15 cellular contexts compared by ENCODE assay signal in genomic region chr6:149955975-149956317, GRCh38. TPM values are rescaled to one million over a fixed set of nuclear protein-coding genes. Genes with fewer than 3 reads are reported as not detected.
A peak's percentile ranks its signal among the peaks of the same experiment; 100 is the strongest.
DNase-seq lines count a peak whose midpoint lies in the region; ATAC-seq, FAIRE-seq and TF ChIP-seq lines count a peak whose summit lies in the region.
"Not testable (repeated sequence)": the region's sequence is repeated elsewhere in the genome, so short reads cannot be mapped to it uniquely, and the experiment has no call there.
"Had no signal": no experiment of that assay in that cellular context is flagged by ENCODE, and none has a peak within 500 bp of the region (broad histone marks: within the 10 kb centered on the region; RNA-seq: fewer than 3 reads in every experiment).

No MANE protein-coding gene starts in this region.

- H2BK5ac ChIP-seq in H1 (ENCODE audit: low read depth, low read length) = not testable (repeated sequence)

- H3K4me3 Mint-ChIP-seq in activated CD8-positive, alpha-beta memory T cell treated with anti-CD3 and anti-CD28 coated beads, Interleukin-2, amount 10 ng/mL, durations not matched to agents 7 days and 5 days; progenitor cell of endocrine pancreas (ENCODE audit: low read depth); type B pancreatic cell: not testable (repeated sequence)

- not testable (repeated sequence) for FAIRE-seq in H1 (lab: Jason Lieb, UNC)
- peak; percentile 35 for FAIRE-seq in urothelium cell line (lab: Jason Lieb, UNC)

- ATAC-seq in activated CD8-positive, alpha-beta memory T cell treated with anti-CD3 and anti-CD28 coated beads, Interleukin-2, amount 10 ng/mL, durations not matched to agents 7 days and 5 days = not testable (repeated sequence)

- CTCF ChIA-PET in activated CD8-positive, alpha-beta memory T cell treated with anti-CD3 and anti-CD28 coated beads, Interleukin-2, amount 10 ng/mL, durations not matched to agents 7 days and 5 days (lab: Charles Lee) = not testable (repeated sequence)
- CTCF ChIA-PET in H1 (lab: Charles Lee; ENCODE audit: partially characterized antibody) = interaction anchor here (0.7 to 1.2 kb wide), 3 partner anchors 10 to 51 kb away, joined by 3 to 5 read pairs (median 3); no protein-coding TSS in a partner anchor

- not testable (repeated sequence) for TF ChIP-seq POLR2A in H1 (IDR thresholded peaks at IDR 0.05; ENCODE audit: control extremely low read depth in 1 of 2, low read depth in 2 of 2, low read length in 2 of 2)

- H3K79me1 ChIP-seq in H1 (ENCODE audit: low read depth, low read length) = not testable (repeated sequence)

- DNase-seq in activated CD8-positive, alpha-beta memory T cell treated with anti-CD3 and anti-CD28 coated beads, Interleukin-2, amount 10 ng/mL, durations not matched to agents 7 days and 5 days = peak; percentile 37
- peak; percentile 38 for DNase-seq in activated effector memory CD4-positive, alpha-beta T cell treated with anti-CD3 and anti-CD28 coated beads, Interleukin-2, amount 50 U/mL, for 16 hours
- DNase-seq in coronary artery (ENCODE audit: low spot score) (peak; percentile 56), mesenteric fat pad (ENCODE audit: low spot score) (peak; percentile 11), type B pancreatic cell (ENCODE audit: extremely low spot score, unreplicated experiment) (peak; percentile 45)
- DNase-seq in H1 (ENCODE audit: low read depth in 1 of 2, low spot score in 2 of 2); progenitor cell of endocrine pancreas (ENCODE audit: low spot score, unreplicated experiment); urothelium cell line (ENCODE audit: low spot score): not testable (repeated sequence)

- not testable (repeated sequence) for H3K14ac ChIP-seq in H1 (ENCODE audit: insufficient read length)

- TF ChIP-seq CTCF in coronary artery (IDR thresholded peaks at IDR 0.05); H1 (IDR thresholded peaks at IDR 0.05; ENCODE audit: control extremely low read depth in 1 of 3, insufficient read depth in 1 of 3, low read depth in 1 of 3, low read length in 3 of 3); progenitor cell of endocrine pancreas (IDR thresholded peaks at IDR 0.05; ENCODE audit: unreplicated experiment); type B pancreatic cell (conservative IDR thresholded peaks at IDR 0.05): not testable (repeated sequence)

- H3K9ac ChIP-seq in H1 (replicated peaks in 1 of 4; ENCODE audit: extremely low read depth in 1 of 4, low read depth in 3 of 4, low read length in 3 of 4) = not testable (repeated sequence)

- H2BK15ac ChIP-seq in H1 (ENCODE audit: low read length) = not testable (repeated sequence)

- H3K4ac ChIP-seq in H1 (replicated peaks; ENCODE audit: insufficient read length, low read depth, low read length) = not testable (repeated sequence)

- POLR2A ChIA-PET in H1 (lab: Charles Lee; ENCODE audit: partially characterized antibody) = not testable (repeated sequence)

- 0 out of 2 replicates have a peak overlapping the region, but pooled peaks have one; percentile 39 for H2BK12ac ChIP-seq in H1 (ENCODE audit: low read depth, low read length)

- H3K4me3 ChIP-seq in coronary artery; H1 (ENCODE audit: extremely low read depth in 1 of 4, insufficient read depth in 2 of 4, low read depth in 3 of 4, low read length in 4 of 4): not testable (repeated sequence)

- H2BK120ac ChIP-seq in H1 (replicated peaks; ENCODE audit: low read depth, low read length) = not testable (repeated sequence)

- H3K27me3 ChIP-seq in H1 (replicated peaks in 1 of 4; ENCODE audit: control insufficient read depth in 3 of 4, extremely low read depth in 1 of 4, insufficient read depth in 3 of 4, low read length in 3 of 4) = peaks cover 24 to 85% (median 59%) of the 10 kb centered on the region in 4 experiments

- not testable (repeated sequence) for H3K18ac ChIP-seq in H1 (ENCODE audit: extremely low read depth, low read length)

- H3K23me2 ChIP-seq in H1 (ENCODE audit: low read depth, low read length) = not testable (repeated sequence)

- TF ChIP-seq RAD21 in H1 (IDR thresholded peaks at IDR 0.05 in 1 of 2, conservative IDR thresholded peaks at IDR 0.05 in 1 of 2; ENCODE audit: low read depth in 2 of 2, low read length in 2 of 2) = not testable (repeated sequence)

- H3K36me3 Mint-ChIP-seq in activated CD8-positive, alpha-beta memory T cell treated with anti-CD3 and anti-CD28 coated beads, Interleukin-2, amount 10 ng/mL, durations not matched to agents 7 days and 5 days; progenitor cell of endocrine pancreas (ENCODE audit: insufficient read depth); type B pancreatic cell: not testable (repeated sequence)

- not testable (repeated sequence) for H4K8ac ChIP-seq in H1 (ENCODE audit: extremely low read depth, insufficient read depth, low read length)

- H3K36me3 ChIP-seq in H1 (ENCODE audit: control insufficient read depth in 2 of 4, insufficient read depth in 4 of 4, low read length in 3 of 4) = not testable (repeated sequence)

- H3K9me3 ChIP-seq in H1 (ENCODE audit: insufficient read depth in 2 of 2, low read depth in 1 of 2, low read length in 1 of 2) = not testable (repeated sequence)

- not testable (repeated sequence) for H3K56ac ChIP-seq in H1 (replicated peaks; ENCODE audit: insufficient read length, low read depth, low read length)

- not testable (repeated sequence) for H2BK20ac ChIP-seq in H1 (ENCODE audit: low read length)

- not testable (repeated sequence) for H3K4me2 ChIP-seq in H1 (ENCODE audit: insufficient read depth in 1 of 2, low read depth in 2 of 2, low read length in 2 of 2)

- H4K20me1 ChIP-seq in H1 (replicated peaks in 1 of 2; ENCODE audit: control insufficient read depth in 1 of 2, insufficient read depth in 2 of 2, low read length in 2 of 2) = not testable (repeated sequence)

- not testable (repeated sequence) for H3K79me2 ChIP-seq in H1 (ENCODE audit: control insufficient read depth in 1 of 2, insufficient read depth in 2 of 2, low read length in 2 of 2)

- TF ChIP-seq EP300 in H1 (IDR thresholded peaks at IDR 0.05; ENCODE audit: borderline replicate concordance in 1 of 2, low read depth in 2 of 2, low read length in 2 of 2) = not testable (repeated sequence)

- H4K5ac ChIP-seq in H1 (ENCODE audit: insufficient read length, low read depth, low read length) = not testable (repeated sequence)

- not testable (repeated sequence) for H2AK5ac ChIP-seq in H1 (ENCODE audit: low read depth, low read length)

- peaks cover 15% of the 10 kb centered on the region for H3K4me1 Mint-ChIP-seq in activated CD8-positive, alpha-beta memory T cell treated with anti-CD3 and anti-CD28 coated beads, Interleukin-2, amount 10 ng/mL, durations not matched to agents 7 days and 5 days
- not testable (repeated sequence) for H3K4me1 Mint-ChIP-seq in progenitor cell of endocrine pancreas (ENCODE audit: low read depth); type B pancreatic cell (ENCODE audit: unreplicated experiment)

- not testable (repeated sequence) for H3K9me3 Mint-ChIP-seq in activated CD8-positive, alpha-beta memory T cell treated with anti-CD3 and anti-CD28 coated beads, Interleukin-2, amount 10 ng/mL, durations not matched to agents 7 days and 5 days (ENCODE audit: low read depth); progenitor cell of endocrine pancreas (ENCODE audit: low read depth); type B pancreatic cell

- H3K4me1 ChIP-seq in H1 (replicated peaks in 1 of 4; ENCODE audit: control insufficient read depth in 3 of 4, insufficient read depth in 4 of 4, low read length in 3 of 4) = not testable (repeated sequence)

- not testable (repeated sequence) for H3K23ac ChIP-seq in H1 (ENCODE audit: insufficient read length)

- H3K27ac ChIP-seq in coronary artery; H1 (ENCODE audit: low read depth, low read length): not testable (repeated sequence)

- WGBS in H1 (ENCODE audit: extremely low coverage in 1 of 2, insufficient coverage in 1 of 2, insufficient read length in 1 of 2, insufficient replicate concordance in 2 of 2, low coverage in 1 of 2, low lambda C conversion rate in 2 of 2, missing lambda C conversion rate in 1 of 2), 2 experiments = 45% methylated on average over 3 of the region's 3 CpGs; no CpG with 5 or more reads in 1 of the 2 experiments

- H4K91ac ChIP-seq in H1 (replicated peaks; ENCODE audit: insufficient read length, low read length) = not testable (repeated sequence)

- H2AFZ ChIP-seq in H1 (ENCODE audit: low read length) = not testable (repeated sequence)

- H3K27ac Mint-ChIP-seq in activated CD8-positive, alpha-beta memory T cell treated with anti-CD3 and anti-CD28 coated beads, Interleukin-2, amount 10 ng/mL, durations not matched to agents 7 days and 5 days; type B pancreatic cell: not testable (repeated sequence)
- H3K27ac Mint-ChIP-seq in progenitor cell of endocrine pancreas = peak overlapping the region; percentile 35

- peaks cover 83% of the 10 kb centered on the region for H3K27me3 Mint-ChIP-seq in activated CD8-positive, alpha-beta memory T cell treated with anti-CD3 and anti-CD28 coated beads, Interleukin-2, amount 10 ng/mL, durations not matched to agents 7 days and 5 days
- H3K27me3 Mint-ChIP-seq in progenitor cell of endocrine pancreas (peaks cover 87% of the 10 kb centered on the region), type B pancreatic cell (peaks cover 88% of the 10 kb centered on the region)

RNA-seq across cellular contexts. Expression of gene ULBP1, which starts 7.8 kb away (rescaled TPM):
- total RNA-seq in activated CD8-positive, alpha-beta memory T cell treated with anti-CD3 and anti-CD28 coated beads, Interleukin-2, amount 10 ng/mL, durations not matched to agents 7 days and 5 days = 1 to 10 TPM in 1 of 2 experiments, under 1 TPM in 1; 0.82 to 1.2 TPM
- total RNA-seq in H1 (2021; fragmentation: NEBNext Ultra II Directional; extraction: Animal tissue kit (Norgen Biotek cat#: 25700)) = 0.42 and 0.60 TPM in 2 replicates
- polyA plus RNA-seq in H1 (2011; rRNA removed) = 0.32 and 0.42 TPM in 2 replicates
- 0.52 TPM for polyA plus RNA-seq in H1 (2011; cell fraction: cytosol; rRNA removed)
- 1.1 TPM for polyA plus RNA-seq in H1 (2011; cell fraction: nucleus; rRNA removed)
- polyA plus RNA-seq in H1 (2012, experiment 1 of 2) = 0.43 to 0.70 TPM (median 0.55 TPM) in 4 replicates
- 0.04 TPM for polyA plus RNA-seq in H1 (2012, experiment 2 of 2)
- 1.1 TPM for polyA plus RNA-seq in H1 (2013, experiment 1 of 2)
- polyA plus RNA-seq in H1 (2013, experiment 2 of 2) = 0.92 TPM
- polyA minus RNA-seq in H1 (2011; rRNA and poly(A)+ RNA removed) = 0.24 and 0.60 TPM in 2 replicates
- polyA minus RNA-seq in H1 (2011; cell fraction: cytosol; rRNA and poly(A)+ RNA removed) = 0.59 TPM
- polyA minus RNA-seq in H1 (2011; cell fraction: nucleus; rRNA and poly(A)+ RNA removed) = 1.2 TPM
- total RNA-seq in mesenteric fat pad = 0.19 TPM
- total RNA-seq in progenitor cell of endocrine pancreas = 0.60 and 0.64 TPM in 2 replicates
- total RNA-seq in type B pancreatic cell (ENCODE audit: low replicate concordance) = 0.48 and 8.2 TPM in 2 replicates
- total RNA-seq: CD4-positive, alpha-beta memory T cell; G401; GM12878 had no signal
- polyA plus RNA-seq: CD4-positive, alpha-beta memory T cell; CD4-positive, CD25-positive, alpha-beta regulatory T cell; CD8-positive, alpha-beta memory T cell had no signal

RNA-seq across cellular contexts. Expression of gene ULBP2, which starts 14.1 kb away (rescaled TPM):
- under 1 TPM; 0.80 to 0.99 TPM for total RNA-seq in activated CD8-positive, alpha-beta memory T cell treated with anti-CD3 and anti-CD28 coated beads, Interleukin-2, amount 10 ng/mL, durations not matched to agents 7 days and 5 days
- not detected in 2 replicates for total RNA-seq in H1 (2021; fragmentation: NEBNext Ultra II Directional; extraction: Animal tissue kit (Norgen Biotek cat#: 25700))
- 0.05 TPM in 1 of 2 replicates, not detected in the other for polyA plus RNA-seq in H1 (2011; rRNA removed)
- polyA plus RNA-seq in H1 (2011; cell fraction: cytosol; rRNA removed) = not detected
- not detected for polyA plus RNA-seq in H1 (2011; cell fraction: nucleus; rRNA removed)
- polyA plus RNA-seq in H1 (2012, experiment 1 of 2) = not detected in 4 replicates
- not detected for polyA plus RNA-seq in H1 (2012, experiment 2 of 2)
- 0.04 TPM for polyA plus RNA-seq in H1 (2013, experiment 1 of 2)
- polyA plus RNA-seq in H1 (2013, experiment 2 of 2) = 0.04 TPM
- polyA minus RNA-seq in H1 (2011; rRNA and poly(A)+ RNA removed) = not detected in 2 replicates
- not detected for polyA minus RNA-seq in H1 (2011; cell fraction: cytosol; rRNA and poly(A)+ RNA removed)
- not detected for polyA minus RNA-seq in H1 (2011; cell fraction: nucleus; rRNA and poly(A)+ RNA removed)
- 0.96 TPM for total RNA-seq in mesenteric fat pad
- total RNA-seq in progenitor cell of endocrine pancreas = not detected in 2 replicates
- 1.4 TPM in 1 of 2 replicates, not detected in the other for total RNA-seq in type B pancreatic cell (ENCODE audit: low replicate concordance)
- total RNA-seq: CD4-positive, alpha-beta memory T cell had no signal

RNA-seq across cellular contexts. Expression of gene RAET1G, which starts 33.0 kb away (rescaled TPM):
- not detected for total RNA-seq in activated CD8-positive, alpha-beta memory T cell treated with anti-CD3 and anti-CD28 coated beads, Interleukin-2, amount 10 ng/mL, durations not matched to agents 7 days and 5 days
- not detected in 2 replicates for total RNA-seq in H1 (2021; fragmentation: NEBNext Ultra II Directional; extraction: Animal tissue kit (Norgen Biotek cat#: 25700))
- 0.08 and 0.16 TPM in 2 replicates for polyA plus RNA-seq in H1 (2011; rRNA removed)
- polyA plus RNA-seq in H1 (2011; cell fraction: cytosol; rRNA removed) = not detected
- polyA plus RNA-seq in H1 (2011; cell fraction: nucleus; rRNA removed) = not detected
- 0.23 to 0.31 TPM in 2 of 4 replicates, not detected in the others for polyA plus RNA-seq in H1 (2012, experiment 1 of 2)
- polyA plus RNA-seq in H1 (2012, experiment 2 of 2) = not detected
- 0.08 TPM for polyA plus RNA-seq in H1 (2013, experiment 1 of 2)
- polyA plus RNA-seq in H1 (2013, experiment 2 of 2) = 0.09 TPM
- polyA minus RNA-seq in H1 (2011; rRNA and poly(A)+ RNA removed) = not detected in 2 replicates
- polyA minus RNA-seq in H1 (2011; cell fraction: cytosol; rRNA and poly(A)+ RNA removed) = not detected
- not detected for polyA minus RNA-seq in H1 (2011; cell fraction: nucleus; rRNA and poly(A)+ RNA removed)
- total RNA-seq in mesenteric fat pad (0.51 TPM), progenitor cell of endocrine pancreas (not detected in 2 replicates), type B pancreatic cell (ENCODE audit: low replicate concordance) (0.53 and 2.1 TPM in 2 replicates)
- total RNA-seq: CD4-positive, alpha-beta memory T cell; CD8-positive, alpha-beta memory T cell; G401; GM12878 had no signal
- polyA plus RNA-seq: CD14-positive monocyte; CD4-positive, alpha-beta memory T cell; CD4-positive, CD25-positive, alpha-beta regulatory T cell; CD8-positive, alpha-beta memory T cell; GM12878 had no signal

RNA-seq across cellular contexts. Expression of gene RAET1E, which starts 58.0 kb away (rescaled TPM):
- total RNA-seq in activated CD8-positive, alpha-beta memory T cell treated with anti-CD3 and anti-CD28 coated beads, Interleukin-2, amount 10 ng/mL, durations not matched to agents 7 days and 5 days = not detected
- total RNA-seq in H1 (2021; fragmentation: NEBNext Ultra II Directional; extraction: Animal tissue kit (Norgen Biotek cat#: 25700)) = not detected in 2 replicates
- polyA plus RNA-seq in H1 (2011; rRNA removed) = not detected in 2 replicates
- not detected for polyA plus RNA-seq in H1 (2011; cell fraction: cytosol; rRNA removed)
- polyA plus RNA-seq in H1 (2011; cell fraction: nucleus; rRNA removed) = not detected
- polyA plus RNA-seq in H1 (2012, experiment 1 of 2) = not detected in 4 replicates
- not detected for polyA plus RNA-seq in H1 (2012, experiment 2 of 2)
- polyA plus RNA-seq in H1 (2013, experiment 1 of 2) = not detected
- polyA plus RNA-seq in H1 (2013, experiment 2 of 2) = not detected
- polyA minus RNA-seq in H1 (2011; rRNA and poly(A)+ RNA removed) = not detected in 2 replicates
- polyA minus RNA-seq in H1 (2011; cell fraction: cytosol; rRNA and poly(A)+ RNA removed) = not detected
- polyA minus RNA-seq in H1 (2011; cell fraction: nucleus; rRNA and poly(A)+ RNA removed) = not detected
- 0.29 TPM for total RNA-seq in mesenteric fat pad
- total RNA-seq in progenitor cell of endocrine pancreas = not detected in 2 replicates
- 1.2 TPM in 1 of 2 replicates, not detected in the other for total RNA-seq in type B pancreatic cell (ENCODE audit: low replicate concordance)
- total RNA-seq: CD4-positive, alpha-beta memory T cell; CD4-positive, CD25-positive, alpha-beta regulatory T cell; CD8-positive, alpha-beta memory T cell; G401; GM12878 had no signal
- polyA plus RNA-seq: AG04450; CD14-positive monocyte; CD4-positive, alpha-beta memory T cell; CD4-positive, CD25-positive, alpha-beta regulatory T cell; CD8-positive, alpha-beta memory T cell; GM12878 had no signal
